22 cellular contexts compared by ENCODE assay signal in the genomic region with DNA sequence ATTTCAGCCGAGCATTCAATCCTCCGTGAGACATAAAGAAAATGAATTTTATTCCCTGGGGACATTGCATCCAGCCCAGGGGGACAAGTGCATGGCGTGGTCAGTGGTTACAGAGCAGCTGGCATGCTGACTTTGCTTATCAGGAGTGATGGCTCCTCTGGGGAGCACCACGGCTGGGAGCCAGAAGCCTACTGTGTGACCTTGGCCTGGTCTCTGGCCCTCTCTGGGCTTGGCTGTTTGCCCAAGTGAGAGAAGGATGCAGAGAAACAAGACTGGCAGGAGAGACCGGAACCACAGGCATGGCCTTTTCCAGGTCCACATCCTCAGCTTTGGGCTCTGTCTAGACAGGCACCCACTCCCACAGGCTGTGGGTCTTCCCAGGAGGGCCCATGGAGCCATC.
DNase-seq lines count a peak whose midpoint lies in the region; ATAC-seq and TF ChIP-seq lines count a peak whose summit lies in the region.
"Had no signal": no experiment of that assay in that cellular context is flagged by ENCODE, and none has a peak within 500 bp of the region (broad histone marks: within the 10 kb centered on the region; RNA-seq: fewer than 3 reads in every experiment).

No MANE protein-coding gene starts in this region.

- no peak overlapping the region for H3K27ac ChIP-seq in gastrocnemius medialis
- H3K27ac ChIP-seq: BLaER1 treated with 17β-estradiol and CSF1 and Interleukin-3, amounts not matched to agents 10 nM and 100 nM had no signal

- no peak for TF ChIP-seq POLR2A in gastrocnemius medialis (IDR thresholded peaks at IDR 0.05)

- H3K27me3 ChIP-seq in BE2C (no peaks in the 10 kb centered on the region), gastrocnemius medialis (no peaks in the 10 kb centered on the region)
- H3K27me3 ChIP-seq: BLaER1 treated with 17β-estradiol and CSF1 and Interleukin-3, amounts not matched to agents 10 nM and 100 nM had no signal

- CTCF ChIA-PET in activated CD4-positive, alpha-beta T cell treated with anti-CD3 and anti-CD28 coated beads, Interleukin-2, amount 10 ng/mL, durations not matched to agents 7 days and 5 days (lab: Charles Lee), result interaction anchor here (1.5 kb wide), 1 partner anchor 12 kb away, joined by 3 read pairs; no protein-coding TSS in a partner anchor

- peak overlapping the region; percentile 9 for H3K27ac Mint-ChIP-seq in neural crest cell (ENCODE audit: unreplicated experiment)
- H3K27ac Mint-ChIP-seq in activated CD4-positive, alpha-beta T cell treated with anti-CD3 and anti-CD28 coated beads, Interleukin-2, amount 10 ng/mL, durations not matched to agents 7 days and 5 days, result no peak overlapping the region
- H3K27ac Mint-ChIP-seq: CD4-positive, alpha-beta memory T cell; H9; HFFc6; IgD-negative memory B cell had no signal

- H3K9me3 ChIP-seq in BE2C (no peaks in the 10 kb centered on the region), gastrocnemius medialis (no peaks in the 10 kb centered on the region)

- POLR2A ChIA-PET in activated CD4-positive, alpha-beta T cell treated with anti-CD3 and anti-CD28 coated beads, Interleukin-2, amount 10 ng/mL, durations not matched to agents 7 days and 5 days (lab: Charles Lee), result no interaction called here

- no peaks in the 10 kb centered on the region for H3K36me3 ChIP-seq in BE2C
- H3K36me3 ChIP-seq in gastrocnemius medialis, result no peaks in the 10 kb centered on the region
- H3K36me3 ChIP-seq: BLaER1 treated with 17β-estradiol and CSF1 and Interleukin-3, amounts not matched to agents 10 nM and 100 nM had no signal

- H3K9me3 Mint-ChIP-seq in neural crest cell, result no peaks in the 10 kb centered on the region
- no peaks in the 10 kb centered on the region for H3K9me3 Mint-ChIP-seq in activated CD4-positive, alpha-beta T cell treated with anti-CD3 and anti-CD28 coated beads, Interleukin-2, amount 10 ng/mL, durations not matched to agents 7 days and 5 days
- H3K9me3 Mint-ChIP-seq: HFFc6 had no signal

- H3K4me1 ChIP-seq in BE2C, result peaks cover 19% of the 10 kb centered on the region
- no peaks in the 10 kb centered on the region for H3K4me1 ChIP-seq in gastrocnemius medialis

- no peaks in the 10 kb centered on the region for H3K4me1 Mint-ChIP-seq in neural crest cell
- no peaks in the 10 kb centered on the region for H3K4me1 Mint-ChIP-seq in activated CD4-positive, alpha-beta T cell treated with anti-CD3 and anti-CD28 coated beads, Interleukin-2, amount 10 ng/mL, durations not matched to agents 7 days and 5 days
- H3K4me1 Mint-ChIP-seq: CD4-positive, alpha-beta memory T cell; H9 had no signal

- no peaks in the 10 kb centered on the region for H3K36me3 Mint-ChIP-seq in neural crest cell (ENCODE audit: low read depth)
- H3K36me3 Mint-ChIP-seq in activated CD4-positive, alpha-beta T cell treated with anti-CD3 and anti-CD28 coated beads, Interleukin-2, amount 10 ng/mL, durations not matched to agents 7 days and 5 days (ENCODE audit: low read depth), result no peaks in the 10 kb centered on the region
- H3K36me3 Mint-ChIP-seq: CD4-positive, alpha-beta memory T cell; IgD-negative memory B cell had no signal

- intact Hi-C loops in gastrocnemius medialis (cut with DNase I; ENCODE audit: low total_unique reads), result no loop called here

- in situ Hi-C loops in gastrocnemius medialis (cut with MboI; ENCODE audit: low sequenced_read_pairs in 4 of 4), result no loop called here

- H3K4me3 Mint-ChIP-seq in neural crest cell, result no peak overlapping the region
- no peak overlapping the region for H3K4me3 Mint-ChIP-seq in activated CD4-positive, alpha-beta T cell treated with anti-CD3 and anti-CD28 coated beads, Interleukin-2, amount 10 ng/mL, durations not matched to agents 7 days and 5 days
- H3K4me3 Mint-ChIP-seq: CD4-positive, alpha-beta memory T cell; H9; HFFc6; IgD-negative memory B cell had no signal

- no peaks in the 10 kb centered on the region for H3K27me3 Mint-ChIP-seq in neural crest cell (ENCODE audit: low read depth)
- peaks cover 4% of the 10 kb centered on the region for H3K27me3 Mint-ChIP-seq in activated CD4-positive, alpha-beta T cell treated with anti-CD3 and anti-CD28 coated beads, Interleukin-2, amount 10 ng/mL, durations not matched to agents 7 days and 5 days

- no peak for ATAC-seq in gastrocnemius medialis

- H3K4me3 ChIP-seq in BE2C (ENCODE audit: low read depth, low read length), result no peak overlapping the region
- H3K4me3 ChIP-seq in LNCaP clone FGC (ENCODE audit: low read depth, low read length), result no peak overlapping the region
- no peak overlapping the region for H3K4me3 ChIP-seq in gastrocnemius medialis
- H3K4me3 ChIP-seq: BLaER1 treated with 17β-estradiol and CSF1 and Interleukin-3, amounts not matched to agents 10 nM and 100 nM had no signal

- DNase-seq in BE2C (peak; percentile 72), LNCaP clone FGC (ENCODE audit: low read depth) (peak; percentile 10), cerebellum (ENCODE audit: low spot score) (peak; percentile 34), neural crest cell (ENCODE audit: low read depth, low spot score) (no peak), NCI-H1417 treated with DMSO at 0.1 percent for 48 hours (lab: John Stamatoyannopoulos, UW) (no peak), gastrocnemius medialis (no peak)
- DNase-seq in activated CD4-positive, alpha-beta T cell treated with anti-CD3 and anti-CD28 coated beads, Interleukin-2, amount 10 ng/mL, durations not matched to agents 7 days and 5 days, result no peak
- DNase-seq in stimulated activated CD4-positive, alpha-beta T cell treated with anti-CD3 and anti-CD28 coated beads, Interleukin-4, amount 100 ng/mL, for 24 hours, result no peak
- DNase-seq: CD4-positive, alpha-beta memory T cell; COR-L47; DMS53; H9; HFFc6; NCI-H1092 treated with DMSO at 0.1 percent for 48 hours; NCI-H1930; NCI-H2107; NCI-H524; NCI-H82; Right ventricle myocardium superior; RPMI8226 had no signal

- TF ChIP-seq CTCF in BE2C (IDR thresholded peaks at IDR 0.05; ENCODE audit: low read depth, low read length) (no peak), LNCaP clone FGC (IDR thresholded peaks at IDR 0.05; ENCODE audit: control insufficient read depth, extremely low read depth, insufficient read depth) (no peak), neural crest cell (conservative IDR thresholded peaks at IDR 0.05) (no peak), gastrocnemius medialis (IDR thresholded peaks at IDR 0.05 in 4 of 5, conservative IDR thresholded peaks at IDR 0.05 in 1 of 5) (no peak)

Comparison
In these comparisons a context has a peak if more than half of its experiments do, and no peak if none do; other contexts are left out.
1. DNase-seq: peak in BE2C (single experiment), LNCaP clone FGC (single experiment) and cerebellum (single experiment); none in neural crest cell (single experiment), NCI-H1417 treated with DMSO at 0.1 percent for 48 hours (single experiment), gastrocnemius medialis (0 of 2), activated CD4-positive, alpha-beta T cell treated with anti-CD3 and anti-CD28 coated beads, Interleukin-2, amount 10 ng/mL, durations not matched to agents 7 days and 5 days (single experiment) and stimulated activated CD4-positive, alpha-beta T cell treated with anti-CD3 and anti-CD28 coated beads, Interleukin-4, amount 100 ng/mL, for 24 hours (single experiment).